ENCODE assay signal across 8 cellular contexts in the genomic region with DNA sequence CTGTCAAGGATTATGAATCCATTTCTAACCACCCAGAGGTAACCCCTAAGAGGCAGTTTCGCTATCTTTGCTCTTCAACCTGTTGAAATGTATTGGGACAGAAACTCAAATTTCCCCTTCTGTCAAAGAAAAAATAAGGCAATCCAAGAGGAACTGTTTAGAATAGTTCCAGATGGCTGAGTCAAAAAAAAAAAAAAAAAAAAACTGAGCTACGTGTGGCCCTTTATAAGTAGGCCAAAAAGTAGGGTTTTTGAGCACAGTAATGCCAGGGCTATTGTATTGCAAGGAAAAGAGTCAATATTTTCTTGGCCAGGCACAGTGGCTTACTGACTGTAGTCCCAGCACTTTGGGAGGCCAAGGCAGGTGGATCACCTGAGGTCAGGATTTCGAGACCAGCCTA.
"Had no signal": no experiment of that assay in that cellular context is flagged by ENCODE, and none has a peak within 500 bp of the region (broad histone marks: within the 10 kb centered on the region; RNA-seq: fewer than 3 reads in every experiment).

No MANE protein-coding gene starts in this region.

- FAIRE-seq: H1, HepG2 had no signal

- H2AFZ ChIP-seq: GM23338 had no signal

- DNase-seq: H7, HFFc6, KBM-7 had no signal

- H3K4me1 ChIP-seq: HAP-1 had no signal

- H3K9me3 ChIP-seq: HAP-1 had no signal

- H3K4me3 ChIP-seq: GM23338, HAP-1 had no signal

- H3K36me3 ChIP-seq: HAP-1 had no signal

- H3K27ac ChIP-seq: HL-60 had no signal

- H3K4me2 ChIP-seq: GM23338 had no signal
